ENCODE assay signal across 19 cellular contexts in the genomic region with DNA sequence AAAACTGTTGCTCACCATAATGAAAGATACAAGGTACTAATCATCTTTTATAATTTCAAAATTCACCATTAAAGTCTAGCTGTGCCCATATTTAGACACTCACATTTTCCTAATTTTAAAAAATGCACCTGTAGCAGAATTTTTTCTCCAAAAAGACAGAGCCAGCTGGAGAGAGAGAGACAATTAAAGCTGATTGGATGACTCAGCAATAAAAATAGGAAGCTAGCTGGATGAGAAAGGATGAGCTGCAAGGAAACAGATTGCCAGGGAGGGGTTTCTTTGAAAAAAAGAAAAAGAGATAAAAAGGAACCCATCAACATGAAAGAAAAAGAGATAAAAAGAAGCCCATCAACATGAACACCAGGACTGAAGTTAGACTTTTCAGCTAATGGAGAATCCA.
DNase-seq lines count a peak whose midpoint lies in the region; ATAC-seq, FAIRE-seq and TF ChIP-seq lines count a peak whose summit lies in the region.
"Had no signal": no experiment of that assay in that cellular context is flagged by ENCODE, and none has a peak within 500 bp of the region (broad histone marks: within the 10 kb centered on the region; RNA-seq: fewer than 3 reads in every experiment).

No MANE protein-coding gene starts in this region.

- H3K9me3 ChIP-seq in BE2C (no peaks in the 10 kb centered on the region), K562 (replicated peaks; ENCODE audit: control insufficient read depth, insufficient read depth, low read depth, low read length) (peaks cover 2% of the 10 kb centered on the region; the same call in 1 of the 2 replicates), mucosa of descending colon (no peaks in the 10 kb centered on the region)
- H3K9me3 ChIP-seq: Peyer's patch had no signal

- H3K4me2 ChIP-seq in K562 (ENCODE audit: insufficient read depth, low read length) = no peak overlapping the region

- POLR2A ChIA-PET in K562 (lab: Yijun Ruan, JAX) = no interaction called here

- H3K27me3 ChIP-seq in BE2C (no peaks in the 10 kb centered on the region), K562 (ENCODE audit: control insufficient read depth in 2 of 2, insufficient read depth in 2 of 2, low read length in 2 of 2) (no peaks in the 10 kb centered on the region)
- H3K27me3 ChIP-seq: Peyer's patch had no signal

- H3K9me1 ChIP-seq in K562 (ENCODE audit: control insufficient read depth, insufficient read depth, low read length) = no peaks in the 10 kb centered on the region

- no peak for TF ChIP-seq POLR2A in K562 (conservative IDR thresholded peaks at IDR 0.05)

- no peak overlapping the region for H3K9ac ChIP-seq in K562 (ENCODE audit: insufficient read depth in 1 of 2, low read depth in 2 of 2, low read length in 2 of 2)

- H3K36me3 ChIP-seq in BE2C (peaks cover 3% of the 10 kb centered on the region; the same call in 1 of the 2 replicates), K562 (ENCODE audit: control insufficient read depth, insufficient read depth, low read length) (no peaks in the 10 kb centered on the region), mucosa of descending colon (ENCODE audit: low read depth) (no peaks in the 10 kb centered on the region)
- H3K36me3 ChIP-seq: Peyer's patch had no signal

- ATAC-seq in K562 (no peak), mucosa of descending colon (no peak), HG03095 (IDR thresholded peaks at IDR 0.05; ENCODE audit: unreplicated experiment) (no peak), HG02970 (IDR thresholded peaks at IDR 0.05; ENCODE audit: low FRiP score, unreplicated experiment) (no peak)
- ATAC-seq: GM12878 had no signal

- CTCF ChIA-PET in K562 (lab: Yijun Ruan, JAX; ENCODE audit: low intra/inter-chr PET ratio) = no interaction called here

- no peaks in the 10 kb centered on the region for H4K20me1 ChIP-seq in K562 (replicated peaks; ENCODE audit: control insufficient read depth, insufficient read depth, low read length)

- no peak for FAIRE-seq in K562 (lab: Jason Lieb, UNC)
- FAIRE-seq: D721Med, GM12878, HTR-8/SVneo had no signal

- no peak for TF ChIP-seq CTCF in BE2C (IDR thresholded peaks at IDR 0.05; ENCODE audit: low read depth, low read length)
- no peak for TF ChIP-seq CTCF in K562 (IDR thresholded peaks at IDR 0.05 in 2 of 3, conservative IDR thresholded peaks at IDR 0.05 in 1 of 3; ENCODE audit: insufficient read depth in 2 of 3, low read depth in 1 of 3, low read length in 3 of 3)
- TF ChIP-seq CTCF in mucosa of descending colon (IDR thresholded peaks at IDR 0.05) = no peak

- no peaks in the 10 kb centered on the region for H3K79me2 ChIP-seq in K562 (ENCODE audit: control insufficient read depth, insufficient read depth, low read length)

- TF ChIP-seq RAD21 in K562 (CRISPR knock-in tag; conservative IDR thresholded peaks at IDR 0.05 in 1 of 2, IDR thresholded peaks at IDR 0.05 in 1 of 2) = no peak

- H3K4me1 ChIP-seq in BE2C = peaks cover 18% of the 10 kb centered on the region
- H3K4me1 ChIP-seq in K562 (replicated peaks in 1 of 2; ENCODE audit: control insufficient read depth in 2 of 2, insufficient read depth in 2 of 2, low read length in 2 of 2) = no peaks in the 10 kb centered on the region
- H3K4me1 ChIP-seq in mucosa of descending colon (ENCODE audit: low read depth) = no peaks in the 10 kb centered on the region
- H3K4me1 ChIP-seq: Peyer's patch had no signal

- no peak overlapping the region for H3K27ac ChIP-seq in K562 (ENCODE audit: extremely low read depth, low read depth, low read length)
- H3K27ac ChIP-seq: Peyer's patch had no signal

- no peak for TF ChIP-seq EP300 in K562 (IDR thresholded peaks at IDR 0.05; ENCODE audit: low read length)

- H2AFZ ChIP-seq in K562 (ENCODE audit: low read depth, low read length) = no peak overlapping the region

- H3K4me3 ChIP-seq in BE2C (ENCODE audit: low read depth, low read length) (peak overlapping the region; percentile 15), K562 (no peak overlapping the region), mucosa of descending colon (no peak overlapping the region)
- H3K4me3 ChIP-seq: GM12878, Peyer's patch had no signal

- in situ Hi-C loops in G401 (cut with HindIII; ENCODE audit: low sequenced_read_pairs) (no loop called here), K562 (cut with MboI) (no loop called here)

- no TSS peak for BruUV-seq in K562 (replicated peaks; lab: Mats Ljungman, UMichigan)

- intact Hi-C loops in K562 (cut with micrococcal nuclease) = no loop called here
- intact Hi-C loops in mucosa of descending colon (cut with DNase I, micrococcal nuclease) = no loop called here

- DNase-seq in BE2C (no peak), G401 (ENCODE audit: low spot score) (peak; percentile 54), OCI-M1 (lab: John Stamatoyannopoulos, UW) (peak; percentile 44), K562 (ENCODE audit: extremely low read depth in 1 of 4, low spot score in 3 of 4) (no peak), mucosa of descending colon (no peak), AG20443 (ENCODE audit: low spot score) (no peak)
- DNase-seq: NCI-H1092 treated with DMSO at 0.1 percent for 48 hours, NCI-H1436, NCI-H187, NCI-H2081 treated with DMSO at 0.1 percent for 48 hours, NCI-H526, Peyer's patch, SHP77 treated with DMSO at 0.1 percent for 48 hours, SW 1271 had no signal

TF ChIP-seq in K562, 482 proteins besides CTCF, POLR2A, EP300 and RAD21:
- TF ChIP-seq ZNF316 (IDR thresholded peaks at IDR 0.05) = peak; percentile 65
- no peak for TF ChIP-seq HOXB6 (CRISPR knock-in tag; IDR thresholded peaks at IDR 0.05; ENCODE audit: borderline replicate concordance)
- TF ChIP-seq MAFG (tag; conservative IDR thresholded peaks at IDR 0.05) = peak; percentile 75
- TF ChIP-seq TGIF2 (CRISPR knock-in tag; IDR thresholded peaks at IDR 0.05) = no peak
- no peak for TF ChIP-seq MBD2 (IDR thresholded peaks at IDR 0.05; ENCODE audit: borderline replicate concordance, low read depth)
- no peak for TF ChIP-seq ZNF140 (CRISPR knock-in tag; IDR thresholded peaks at IDR 0.05)
- TF ChIP-seq, protein P1, sequence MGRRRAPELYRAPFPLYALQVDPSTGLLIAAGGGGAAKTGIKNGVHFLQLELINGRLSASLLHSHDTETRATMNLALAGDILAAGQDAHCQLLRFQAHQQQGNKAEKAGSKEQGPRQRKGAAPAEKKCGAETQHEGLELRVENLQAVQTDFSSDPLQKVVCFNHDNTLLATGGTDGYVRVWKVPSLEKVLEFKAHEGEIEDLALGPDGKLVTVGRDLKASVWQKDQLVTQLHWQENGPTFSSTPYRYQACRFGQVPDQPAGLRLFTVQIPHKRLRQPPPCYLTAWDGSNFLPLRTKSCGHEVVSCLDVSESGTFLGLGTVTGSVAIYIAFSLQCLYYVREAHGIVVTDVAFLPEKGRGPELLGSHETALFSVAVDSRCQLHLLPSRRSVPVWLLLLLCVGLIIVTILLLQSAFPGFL (CRISPR knock-in tag; IDR thresholded peaks at IDR 0.05) = no peak
- TF ChIP-seq SMAD4 (CRISPR knock-in tag; conservative IDR thresholded peaks at IDR 0.05) = no peak
- peak; percentile 64 for TF ChIP-seq MAFK (IDR thresholded peaks at IDR 0.05; ENCODE audit: low read length)
- TF ChIP-seq C11orf30 (IDR thresholded peaks at IDR 0.05; ENCODE audit: low read depth) = peak; percentile 40; the same call in 1 of the 2 replicates
- TF ChIP-seq NFE2L1 (tag; IDR thresholded peaks at IDR 0.05; ENCODE audit: borderline replicate concordance, low read depth) = peak; percentile 7; the same call in 1 of the 2 replicates
- TF ChIP-seq MYBL2 (IDR thresholded peaks at IDR 0.05; ENCODE audit: low read depth) = no peak
- no peak for TF ChIP-seq MYBL2 (CRISPR knock-in tag; IDR thresholded peaks at IDR 0.05; ENCODE audit: borderline replicate concordance)
- TF ChIP-seq, protein P2, sequence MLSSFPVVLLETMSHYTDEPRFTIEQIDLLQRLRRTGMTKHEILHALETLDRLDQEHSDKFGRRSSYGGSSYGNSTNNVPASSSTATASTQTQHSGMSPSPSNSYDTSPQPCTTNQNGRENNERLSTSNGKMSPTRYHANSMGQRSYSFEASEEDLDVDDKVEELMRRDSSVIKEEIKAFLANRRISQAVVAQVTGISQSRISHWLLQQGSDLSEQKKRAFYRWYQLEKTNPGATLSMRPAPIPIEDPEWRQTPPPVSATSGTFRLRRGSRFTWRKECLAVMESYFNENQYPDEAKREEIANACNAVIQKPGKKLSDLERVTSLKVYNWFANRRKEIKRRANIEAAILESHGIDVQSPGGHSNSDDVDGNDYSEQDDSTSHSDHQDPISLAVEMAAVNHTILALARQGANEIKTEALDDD (IDR thresholded peaks at IDR 0.05) = no peak
- TF ChIP-seq ZEB2 (IDR thresholded peaks at IDR 0.05) = no peak
- TF ChIP-seq NFE2 (IDR thresholded peaks at IDR 0.05; ENCODE audit: low read depth) = 0 out of 2 replicates have a peak, but pooled peaks have one; percentile 18
- peak; percentile 68 for TF ChIP-seq MAFF (IDR thresholded peaks at IDR 0.05; ENCODE audit: low read length)

Comparison
In these comparisons a context has a peak if more than half of its experiments do, and no peak if none do; other contexts are left out.
1. DNase-seq: peak in G401 (single experiment) and OCI-M1 (single experiment); none in BE2C (single experiment), K562 (0 of 4), mucosa of descending colon (0 of 3) and AG20443 (single experiment).